ENCODE assay signal across 12 cellular contexts in the genomic region with DNA sequence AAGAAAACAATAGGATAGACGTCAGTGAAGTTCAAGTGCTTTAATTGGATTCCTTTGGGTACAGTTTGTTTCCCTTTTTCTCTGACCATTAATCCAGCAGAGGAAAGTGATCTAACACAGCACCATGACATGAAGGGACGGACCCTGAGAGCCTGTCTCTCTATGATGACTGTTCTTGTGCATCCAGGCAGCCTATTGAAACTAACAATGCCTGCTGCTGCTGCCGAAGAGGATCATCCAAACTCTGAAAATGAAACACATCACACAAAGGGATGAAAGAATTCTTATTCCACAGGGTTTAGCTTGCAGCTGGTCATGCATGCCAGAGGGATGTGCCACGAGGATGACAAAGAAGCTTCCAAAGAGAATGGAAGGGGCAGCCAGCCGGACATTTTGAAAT.
A peak's percentile ranks its signal among the peaks of the same experiment; 100 is the strongest.
DNase-seq lines count a peak whose midpoint lies in the region; ATAC-seq lines count a peak whose summit lies in the region.
"Had no signal": no experiment of that assay in that cellular context is flagged by ENCODE, and none has a peak within 500 bp of the region (broad histone marks: within the 10 kb centered on the region; RNA-seq: fewer than 3 reads in every experiment).

No MANE protein-coding gene starts in this region.

- H3K27ac ChIP-seq in temporal lobe (ENCODE audit: low read depth, low read length), result peak overlapping the region; percentile 95
- H3K27ac ChIP-seq: colonic mucosa, testis had no signal

- DNase-seq in LHCN-M2 (ENCODE audit: low read depth) (peak; percentile 91), dermis microvascular lymphatic vessel endothelial cell (ENCODE audit: low read depth in 2 of 2) (peak; percentile 10 to 47), medulla oblongata (ENCODE audit: extremely low spot score) (peak; percentile 78), NCI-H2196 (lab: John Stamatoyannopoulos, UW; ENCODE audit: unreplicated experiment) (no peak), SIG-M5 treated with dmso at 0.1 percent for 504 hours (lab: John Stamatoyannopoulos, UW; ENCODE audit: unreplicated experiment) (no peak)
- DNase-seq: activated CD8-positive, alpha-beta memory T cell treated with anti-CD3 and anti-CD28 coated beads, Interleukin-2, amount 50 U/mL, for 4 hours; colonic mucosa; kidney; NCI-H446 treated with DMSO at 0.1 percent for 48 hours; testis had no signal

- no peak for ATAC-seq in GM21529 (IDR thresholded peaks at IDR 0.05; ENCODE audit: unreplicated experiment)

Comparison
In these comparisons a context has a peak if more than half of its experiments do, and no peak if none do; other contexts are left out.
1. DNase-seq: peak in LHCN-M2 (single experiment), dermis microvascular lymphatic vessel endothelial cell (2 of 2) and medulla oblongata (single experiment); none in NCI-H2196 (single experiment) and SIG-M5 treated with dmso at 0.1 percent for 504 hours (single experiment).